Comparison of ENCODE assay signal across 20 cellular contexts in the genomic region with DNA sequence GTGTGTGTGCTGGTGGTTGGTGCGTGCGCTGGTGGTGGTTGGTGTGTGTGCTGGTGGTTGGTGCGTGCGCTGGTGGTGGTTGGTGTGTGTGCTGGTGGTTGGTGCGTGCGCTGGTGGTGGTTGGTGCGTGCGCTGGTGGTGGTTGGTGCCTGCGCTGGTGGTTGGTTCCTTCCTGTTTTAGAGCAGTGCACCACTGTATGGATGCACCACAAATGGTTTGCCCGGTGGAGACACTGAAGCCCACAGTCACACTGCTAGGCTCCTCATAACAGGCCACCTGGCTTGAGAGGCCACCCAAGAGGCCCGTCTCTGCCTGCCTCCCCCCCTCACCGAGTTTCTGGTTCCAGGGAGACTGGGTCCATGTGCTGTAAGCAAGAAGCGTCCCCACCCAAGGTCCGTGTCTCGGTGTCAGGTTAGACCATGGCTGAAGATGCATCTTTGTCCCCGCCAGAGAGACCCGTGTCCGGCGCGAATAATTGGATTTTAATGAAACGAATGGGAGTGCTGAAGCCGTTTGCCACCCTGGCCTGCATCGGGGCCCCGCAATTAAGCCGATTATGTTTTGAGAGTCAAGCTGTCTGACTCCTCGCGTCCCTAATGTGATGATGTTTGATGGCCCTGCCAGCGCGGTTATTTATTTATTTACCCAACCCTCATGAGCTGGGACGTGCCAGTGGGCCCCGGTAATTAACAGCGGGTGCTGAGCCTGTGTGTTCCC.
A peak's percentile ranks its signal among the peaks of the same experiment; 100 is the strongest.
DNase-seq lines count a peak whose midpoint lies in the region; ATAC-seq and TF ChIP-seq lines count a peak whose summit lies in the region.
"Had no signal": no experiment of that assay in that cellular context is flagged by ENCODE, and none has a peak within 500 bp of the region (broad histone marks: within the 10 kb centered on the region; RNA-seq: fewer than 3 reads in every experiment).

No MANE protein-coding gene starts in this region.

- peak; percentile 78 for DNase-seq in Jurkat, Clone E6-1 (ENCODE audit: low read depth, low spot score)
- DNase-seq in NCI-H1417 (lab: John Stamatoyannopoulos, UW) (peak; percentile 12 to 97 (median 90)), NCI-H69 (lab: John Stamatoyannopoulos, UW) (peak; percentile 93), caudate nucleus (lab: John Stamatoyannopoulos, UW) (no peak), NCI-H187 (lab: John Stamatoyannopoulos, UW) (no peak), NCI-H226 (no peak)
- DNase-seq: activated CD4-positive, alpha-beta T cell treated with anti-CD3 and anti-CD28 coated beads for 36 hours; activated CD8-positive, alpha-beta memory T cell treated with anti-CD3 and anti-CD28 coated beads, Interleukin-2, amount 10 ng/mL, durations not matched to agents 7 days and 5 days; activated naive CD8-positive, alpha-beta T cell treated with anti-CD3 and anti-CD28 coated beads, Interleukin-2, amount 50 U/mL, for 24 hours; Calu3; erythroblast; spleen had no signal

- no peak overlapping the region for H3K4me3 ChIP-seq in Jurkat, Clone E6-1 (ENCODE audit: low read length)
- H3K4me3 ChIP-seq: prostate gland, spleen, suprapubic skin had no signal

- no peak for TF ChIP-seq CTCF in brain (conservative IDR thresholded peaks at IDR 0.05)

- no peak for ATAC-seq in GM21619 (IDR thresholded peaks at IDR 0.05; ENCODE audit: unreplicated experiment)
- ATAC-seq: activated CD4-positive, alpha-beta T cell treated with anti-CD3 and anti-CD28 coated beads for 36 hours; activated CD8-positive, alpha-beta memory T cell treated with anti-CD3 and anti-CD28 coated beads, Interleukin-2, amount 10 ng/mL, durations not matched to agents 7 days and 5 days; activated naive CD8-positive, alpha-beta T cell treated with anti-CD3 and anti-CD28 coated beads, Interleukin-2, amount 50 U/mL, for 24 hours; activated T-helper 17 cell treated with anti-CD3 and anti-CD28 coated beads, Interleukin-2, amount 50 U/mL, for 72 hours; natural killer cell treated with Interleukin-12 subunit alpha and Interleukin-12 subunit beta and Interleukin-15 and Interleukin-18, amount 100 ng/mL, for 72 hours; Panc1; SK-N-SH treated with all-trans-retinoic acid at 6 μM for 48 hours had no signal

- H3K4me1 Mint-ChIP-seq in brain = peaks cover 72% of the 10 kb centered on the region

- H3K27ac Mint-ChIP-seq in brain = peak overlapping the region in 3 of 5 experiments; percentile 30 to 61 (median 53)
- H3K27ac Mint-ChIP-seq: activated CD4-positive, alpha-beta T cell treated with anti-CD3 and anti-CD28 coated beads for 36 hours; activated CD8-positive, alpha-beta memory T cell treated with anti-CD3 and anti-CD28 coated beads, Interleukin-2, amount 10 ng/mL, durations not matched to agents 7 days and 5 days; activated T-helper 17 cell treated with anti-CD3 and anti-CD28 coated beads, Interleukin-2, amount 50 U/mL, for 72 hours; natural killer cell treated with Interleukin-12 subunit alpha and Interleukin-12 subunit beta and Interleukin-15 and Interleukin-18, amount 100 ng/mL, for 72 hours had no signal

- H3K27me3 Mint-ChIP-seq in brain = peaks cover 3% of the 10 kb centered on the region
- H3K27me3 Mint-ChIP-seq: activated CD4-positive, alpha-beta T cell treated with anti-CD3 and anti-CD28 coated beads for 36 hours; activated CD8-positive, alpha-beta memory T cell treated with anti-CD3 and anti-CD28 coated beads, Interleukin-2, amount 10 ng/mL, durations not matched to agents 7 days and 5 days; activated T-helper 17 cell treated with anti-CD3 and anti-CD28 coated beads, Interleukin-2, amount 50 U/mL, for 72 hours had no signal

- no peaks in the 10 kb centered on the region for H3K36me3 Mint-ChIP-seq in brain
- H3K36me3 Mint-ChIP-seq: activated CD8-positive, alpha-beta memory T cell treated with anti-CD3 and anti-CD28 coated beads, Interleukin-2, amount 10 ng/mL, durations not matched to agents 7 days and 5 days; natural killer cell treated with Interleukin-12 subunit alpha and Interleukin-12 subunit beta and Interleukin-15 and Interleukin-18, amount 100 ng/mL, for 72 hours had no signal

- peaks cover 0 to 2% (median 0%) of the 10 kb centered on the region in 5 experiments for H3K9me3 Mint-ChIP-seq in brain
- H3K9me3 Mint-ChIP-seq: activated naive CD8-positive, alpha-beta T cell treated with anti-CD3 and anti-CD28 coated beads, Interleukin-2, amount 50 U/mL, for 24 hours; activated T-helper 17 cell treated with anti-CD3 and anti-CD28 coated beads, Interleukin-2, amount 50 U/mL, for 72 hours; natural killer cell treated with Interleukin-12 subunit alpha and Interleukin-12 subunit beta and Interleukin-15 and Interleukin-18, amount 100 ng/mL, for 72 hours had no signal

- H3K4me3 Mint-ChIP-seq in brain = no peak overlapping the region
- H3K4me3 Mint-ChIP-seq: activated CD4-positive, alpha-beta T cell treated with anti-CD3 and anti-CD28 coated beads for 36 hours; activated CD8-positive, alpha-beta memory T cell treated with anti-CD3 and anti-CD28 coated beads, Interleukin-2, amount 10 ng/mL, durations not matched to agents 7 days and 5 days; activated naive CD8-positive, alpha-beta T cell treated with anti-CD3 and anti-CD28 coated beads, Interleukin-2, amount 50 U/mL, for 24 hours; activated T-helper 17 cell treated with anti-CD3 and anti-CD28 coated beads, Interleukin-2, amount 50 U/mL, for 72 hours; natural killer cell treated with Interleukin-12 subunit alpha and Interleukin-12 subunit beta and Interleukin-15 and Interleukin-18, amount 100 ng/mL, for 72 hours had no signal

- no peak overlapping the region for H3K27ac ChIP-seq in caudate nucleus (ENCODE audit: low read depth, low read length)
- H3K27ac ChIP-seq: prostate gland, spleen, suprapubic skin had no signal

Comparison
In these comparisons a context has a peak if more than half of its experiments do, and no peak if none do; other contexts are left out.
1. DNase-seq: peak in Jurkat, Clone E6-1 (single experiment), NCI-H1417 (3 of 3) and NCI-H69 (single experiment); none in caudate nucleus (0 of 61), NCI-H187 (0 of 2) and NCI-H226 (single experiment).